18 cellular contexts compared by ENCODE assay signal in the genomic region with DNA sequence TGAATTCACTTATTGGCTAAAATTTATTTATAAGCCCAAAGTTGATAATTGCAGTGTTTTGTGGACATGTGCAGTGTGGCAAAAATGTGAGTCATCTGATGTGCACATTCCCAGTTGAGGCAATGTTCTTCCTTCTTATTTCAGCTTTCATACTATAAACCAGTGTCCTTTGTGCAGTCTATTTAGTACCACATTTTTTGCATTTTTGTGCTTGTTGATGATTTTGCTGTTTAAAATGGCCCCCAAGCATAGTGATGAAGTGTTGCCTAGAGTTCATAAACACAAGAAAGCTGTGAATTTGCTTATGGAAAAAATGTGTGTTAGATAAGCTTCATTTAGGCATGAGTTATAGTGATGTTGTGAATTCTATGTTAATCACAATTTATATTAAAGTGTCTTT. TPM values are rescaled to one million over a fixed set of nuclear protein-coding genes. Genes with fewer than 3 reads are reported as not detected.
DNase-seq lines count a peak whose midpoint lies in the region; ATAC-seq and TF ChIP-seq lines count a peak whose summit lies in the region.
"Had no signal": no experiment of that assay in that cellular context is flagged by ENCODE, and none has a peak within 500 bp of the region (broad histone marks: within the 10 kb centered on the region; RNA-seq: fewer than 3 reads in every experiment).

No MANE protein-coding gene starts in this region.

- ATAC-seq in GM21515 (IDR thresholded peaks at IDR 0.05; ENCODE audit: unreplicated experiment) (no peak), WTC11 (no peak)
- ATAC-seq: T-helper 17 cell had no signal

- H3K4me3 ChIP-seq in astrocyte of the spinal cord (ENCODE audit: low read depth, low read length) (no peak overlapping the region), MG63 (no peak overlapping the region)

- peaks cover 0 to 2% (median 0%) of the 10 kb centered on the region in 3 donors for H3K27me3 Mint-ChIP-seq in immature natural killer cell (ENCODE audit: low read depth in 3 of 3)
- H3K27me3 Mint-ChIP-seq in WTC11 (ENCODE audit: low read depth) = no peaks in the 10 kb centered on the region
- H3K27me3 Mint-ChIP-seq: activated CD4-positive, alpha-beta memory T cell treated with anti-CD3 and anti-CD28 coated beads for 36 hours; dendritic cell treated with granulocyte-macrophage colony-stimulating factor and Interleukin-4, amounts not matched to agents 40 ng/mL and 50 ng/mL, for 4 days; T-helper 17 cell had no signal

- peak overlapping the region in 1 of 5 donors; percentile 14 for H3K4me3 Mint-ChIP-seq in immature natural killer cell
- no peak overlapping the region for H3K4me3 Mint-ChIP-seq in WTC11
- H3K4me3 Mint-ChIP-seq: activated CD4-positive, alpha-beta memory T cell treated with anti-CD3 and anti-CD28 coated beads for 36 hours; dendritic cell treated with granulocyte-macrophage colony-stimulating factor and Interleukin-4, amounts not matched to agents 40 ng/mL and 50 ng/mL, for 4 days; mesothelial cell of epicardium; T-helper 17 cell had no signal

- peaks cover 9% of the 10 kb centered on the region for H3K9me3 ChIP-seq in MG63

- H3K9me3 Mint-ChIP-seq in immature natural killer cell (no peaks in the 10 kb centered on the region), WTC11 (peaks cover 15% of the 10 kb centered on the region)
- H3K9me3 Mint-ChIP-seq: dendritic cell treated with granulocyte-macrophage colony-stimulating factor and Interleukin-4, amounts not matched to agents 40 ng/mL and 50 ng/mL, for 4 days had no signal

- H3K36me3 ChIP-seq in MG63 = peaks cover 29% of the 10 kb centered on the region

- CTCF ChIA-PET in WTC11 (lab: Charles Lee) = no interaction called here

- H3K4me1 Mint-ChIP-seq in immature natural killer cell (peaks cover 85 to 97% of the 10 kb centered on the region in 2 donors), WTC11 (peaks cover 41% of the 10 kb centered on the region)
- H3K4me1 Mint-ChIP-seq: mesothelial cell of epicardium had no signal

- DNase-seq in AG20443 (ENCODE audit: low spot score) (peak; percentile 51), HCEC 1CT (peak; percentile 71), astrocyte of the spinal cord (ENCODE audit: low read depth, low spot score) (peak; percentile 45), immature natural killer cell (no peak), WTC11 (ENCODE audit: low spot score) (no peak), C1 segment of cervical spinal cord (lab: John Stamatoyannopoulos, UW) (no peak), MG63 (no peak)
- DNase-seq: activated CD4-positive, alpha-beta memory T cell treated with anti-CD3 and anti-CD28 coated beads for 36 hours; activated naive CD4-positive, alpha-beta T cell treated with Interleukin-2 at 50 U/mL for 16 hours; hypothalamus; NCI-H1694; posterior cingulate gyrus; stimulated activated CD4-positive, alpha-beta T cell treated with anti-CD3 and anti-CD28 coated beads, Interleukin-2, amount 100 ng/mL, for 24 hours; stimulated activated naive CD4-positive, alpha-beta T cell treated with Interleukin-2 at 50 U/mL for 16 hours; T-helper 17 cell had no signal

- no peaks in the 10 kb centered on the region for H3K27me3 ChIP-seq in MG63

- H3K27ac Mint-ChIP-seq in immature natural killer cell = peak overlapping the region in 4 of 6 donors; percentile 37 to 79 (median 60)
- H3K27ac Mint-ChIP-seq in WTC11 = no peak overlapping the region
- H3K27ac Mint-ChIP-seq: mesothelial cell of epicardium had no signal

- H3K36me3 Mint-ChIP-seq in immature natural killer cell = peaks cover 4 to 16% (median 10%) of the 10 kb centered on the region in 3 donors
- H3K36me3 Mint-ChIP-seq in WTC11 = peaks cover 16% of the 10 kb centered on the region

- TF ChIP-seq CTCF in astrocyte of the spinal cord (IDR thresholded peaks at IDR 0.05; ENCODE audit: low read depth, low read length) (no peak), WTC11 (IDR thresholded peaks at IDR 0.05) (no peak)

- in situ Hi-C loops in astrocyte of the spinal cord (cut with HindIII; ENCODE audit: low sequenced_read_pairs) = no loop called here

- POLR2A ChIA-PET in WTC11 (lab: Charles Lee) = no interaction called here

TF ChIP-seq in WTC11, 78 proteins besides CTCF, POLR2A, EP300 and RAD21 (continues in another document):
- TF ChIP-seq, protein P1, sequence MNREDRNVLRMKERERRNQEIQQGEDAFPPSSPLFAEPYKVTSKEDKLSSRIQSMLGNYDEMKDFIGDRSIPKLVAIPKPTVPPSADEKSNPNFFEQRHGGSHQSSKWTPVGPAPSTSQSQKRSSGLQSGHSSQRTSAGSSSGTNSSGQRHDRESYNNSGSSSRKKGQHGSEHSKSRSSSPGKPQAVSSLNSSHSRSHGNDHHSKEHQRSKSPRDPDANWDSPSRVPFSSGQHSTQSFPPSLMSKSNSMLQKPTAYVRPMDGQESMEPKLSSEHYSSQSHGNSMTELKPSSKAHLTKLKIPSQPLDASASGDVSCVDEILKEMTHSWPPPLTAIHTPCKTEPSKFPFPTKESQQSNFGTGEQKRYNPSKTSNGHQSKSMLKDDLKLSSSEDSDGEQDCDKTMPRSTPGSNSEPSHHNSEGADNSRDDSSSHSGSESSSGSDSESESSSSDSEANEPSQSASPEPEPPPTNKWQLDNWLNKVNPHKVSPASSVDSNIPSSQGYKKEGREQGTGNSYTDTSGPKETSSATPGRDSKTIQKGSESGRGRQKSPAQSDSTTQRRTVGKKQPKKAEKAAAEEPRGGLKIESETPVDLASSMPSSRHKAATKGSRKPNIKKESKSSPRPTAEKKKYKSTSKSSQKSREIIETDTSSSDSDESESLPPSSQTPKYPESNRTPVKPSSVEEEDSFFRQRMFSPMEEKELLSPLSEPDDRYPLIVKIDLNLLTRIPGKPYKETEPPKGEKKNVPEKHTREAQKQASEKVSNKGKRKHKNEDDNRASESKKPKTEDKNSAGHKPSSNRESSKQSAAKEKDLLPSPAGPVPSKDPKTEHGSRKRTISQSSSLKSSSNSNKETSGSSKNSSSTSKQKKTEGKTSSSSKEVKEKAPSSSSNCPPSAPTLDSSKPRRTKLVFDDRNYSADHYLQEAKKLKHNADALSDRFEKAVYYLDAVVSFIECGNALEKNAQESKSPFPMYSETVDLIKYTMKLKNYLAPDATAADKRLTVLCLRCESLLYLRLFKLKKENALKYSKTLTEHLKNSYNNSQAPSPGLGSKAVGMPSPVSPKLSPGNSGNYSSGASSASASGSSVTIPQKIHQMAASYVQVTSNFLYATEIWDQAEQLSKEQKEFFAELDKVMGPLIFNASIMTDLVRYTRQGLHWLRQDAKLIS (CRISPR knock-in tag; IDR thresholded peaks at IDR 0.05; ENCODE audit: borderline replicate concordance) = no peak
- no peak for TF ChIP-seq ZNF671 (CRISPR knock-in tag; IDR thresholded peaks at IDR 0.05)
- no peak for TF ChIP-seq MLX (CRISPR knock-in tag; IDR thresholded peaks at IDR 0.05)
- TF ChIP-seq, protein P2, sequence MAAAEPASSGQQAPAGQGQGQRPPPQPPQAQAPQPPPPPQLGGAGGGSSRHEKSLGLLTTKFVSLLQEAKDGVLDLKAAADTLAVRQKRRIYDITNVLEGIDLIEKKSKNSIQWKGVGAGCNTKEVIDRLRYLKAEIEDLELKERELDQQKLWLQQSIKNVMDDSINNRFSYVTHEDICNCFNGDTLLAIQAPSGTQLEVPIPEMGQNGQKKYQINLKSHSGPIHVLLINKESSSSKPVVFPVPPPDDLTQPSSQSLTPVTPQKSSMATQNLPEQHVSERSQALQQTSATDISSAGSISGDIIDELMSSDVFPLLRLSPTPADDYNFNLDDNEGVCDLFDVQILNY (CRISPR knock-in tag; IDR thresholded peaks at IDR 0.05) = no peak
- TF ChIP-seq, protein P3, sequence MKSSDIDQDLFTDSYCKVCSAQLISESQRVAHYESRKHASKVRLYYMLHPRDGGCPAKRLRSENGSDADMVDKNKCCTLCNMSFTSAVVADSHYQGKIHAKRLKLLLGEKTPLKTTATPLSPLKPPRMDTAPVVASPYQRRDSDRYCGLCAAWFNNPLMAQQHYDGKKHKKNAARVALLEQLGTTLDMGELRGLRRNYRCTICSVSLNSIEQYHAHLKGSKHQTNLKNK (CRISPR knock-in tag; IDR thresholded peaks at IDR 0.05) = no peak
- no peak for TF ChIP-seq FOXP1 (CRISPR knock-in tag; IDR thresholded peaks at IDR 0.05; ENCODE audit: borderline replicate concordance)
- TF ChIP-seq, protein P4, sequence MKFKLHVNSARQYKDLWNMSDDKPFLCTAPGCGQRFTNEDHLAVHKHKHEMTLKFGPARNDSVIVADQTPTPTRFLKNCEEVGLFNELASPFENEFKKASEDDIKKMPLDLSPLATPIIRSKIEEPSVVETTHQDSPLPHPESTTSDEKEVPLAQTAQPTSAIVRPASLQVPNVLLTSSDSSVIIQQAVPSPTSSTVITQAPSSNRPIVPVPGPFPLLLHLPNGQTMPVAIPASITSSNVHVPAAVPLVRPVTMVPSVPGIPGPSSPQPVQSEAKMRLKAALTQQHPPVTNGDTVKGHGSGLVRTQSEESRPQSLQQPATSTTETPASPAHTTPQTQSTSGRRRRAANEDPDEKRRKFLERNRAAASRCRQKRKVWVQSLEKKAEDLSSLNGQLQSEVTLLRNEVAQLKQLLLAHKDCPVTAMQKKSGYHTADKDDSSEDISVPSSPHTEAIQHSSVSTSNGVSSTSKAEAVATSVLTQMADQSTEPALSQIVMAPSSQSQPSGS (CRISPR knock-in tag; IDR thresholded peaks at IDR 0.05; ENCODE audit: borderline replicate concordance, low read depth) = no peak
- TF ChIP-seq ZNF263 (CRISPR knock-in tag; IDR thresholded peaks at IDR 0.05; ENCODE audit: low read depth) = no peak
- no peak for TF ChIP-seq ZSCAN18 (CRISPR knock-in tag; IDR thresholded peaks at IDR 0.05)
- no peak for TF ChIP-seq ZNF416 (CRISPR knock-in tag; IDR thresholded peaks at IDR 0.05)
- no peak for TF ChIP-seq ZNF232 (CRISPR knock-in tag; IDR thresholded peaks at IDR 0.05)

RNA-seq across cellular contexts. Expression of gene IL20RB, which starts 19.4 kb away (rescaled TPM):
- under 1 TPM in 2 of 3 donors, not detected in 1; 0.55 to 0.73 TPM for polyA plus RNA-seq in immature natural killer cell
- 2.3 to 3.1 TPM (median 2.4 TPM) in 3 replicates for total RNA-seq in WTC11 (2021)
- total RNA-seq in MG63 (2014; rRNA removed; shearing (Covaris generic); ENCODE audit: low replicate concordance) = 4.5 and 6.4 TPM in 2 replicates

Comparison
In these comparisons a context has a peak if more than half of its experiments do, and no peak if none do; other contexts are left out.
1. DNase-seq: peak in AG20443 (single experiment), HCEC 1CT (single experiment) and astrocyte of the spinal cord (single experiment); none in immature natural killer cell (0 of 3), WTC11 (single experiment), C1 segment of cervical spinal cord (0 of 14) and MG63 (single experiment).